ENCODE assay signal across 27 cellular contexts in the genomic region with DNA sequence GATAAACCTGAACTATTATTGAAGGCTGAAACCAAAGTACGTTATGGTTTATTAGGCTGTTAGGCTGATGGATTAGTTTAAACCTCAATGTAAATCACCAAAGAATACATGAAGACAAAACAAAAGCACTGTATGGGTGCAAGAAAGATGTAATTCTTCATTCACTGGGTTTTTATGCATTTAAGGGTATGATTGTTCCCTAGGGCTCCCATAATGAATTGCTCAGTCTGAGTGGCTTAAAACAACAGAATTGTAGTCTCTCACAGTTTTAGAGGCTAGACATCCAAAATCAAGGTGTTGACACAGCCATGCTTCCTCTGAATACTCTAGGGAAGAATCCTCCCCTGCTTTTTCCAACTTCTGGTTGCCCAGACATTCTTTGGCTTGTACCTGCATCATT.
"Had no signal": no experiment of that assay in that cellular context is flagged by ENCODE, and none has a peak within 500 bp of the region (broad histone marks: within the 10 kb centered on the region; RNA-seq: fewer than 3 reads in every experiment).

No MANE protein-coding gene starts in this region.

- H3K9me3 ChIP-seq: ascending aorta had no signal

- H3K4me3 ChIP-seq: ascending aorta, cardiac muscle cell had no signal

- H3K36me3 ChIP-seq: ascending aorta, cardiac muscle cell had no signal

- H3K4me1 ChIP-seq: ascending aorta had no signal

- DNase-seq: activated B cell treated with CpG ODN at 0.5 μM for 24 hours; activated CD4-positive, alpha-beta memory T cell treated with anti-CD3 and anti-CD28 coated beads, Interleukin-2, amount 10 ng/mL, durations not matched to agents 7 days and 5 days; activated CD4-positive, alpha-beta T cell treated with anti-CD3 and anti-CD28 coated beads for 4 hours; activated CD4-positive, alpha-beta T cell treated with anti-CD3 and anti-CD28 coated beads, Interleukin-2, amount 10 ng/mL, durations not matched to agents 24 days and 14 days; activated CD4-positive, alpha-beta T cell treated with anti-CD3 and anti-CD28 coated beads, Interleukin-2, amount 50 U/mL, for 1 hour; activated CD4-positive, alpha-beta T cell treated with anti-CD3 and anti-CD28 coated beads, Interleukin-2, amount 50 U/mL, for 48 hours; activated CD4-positive, CD25-positive, alpha-beta regulatory T cell treated with anti-CD3 and anti-CD28 coated beads, Interleukin-2, amount 50 U/mL, for 72 hours; activated CD8-positive, alpha-beta memory T cell treated with anti-CD3 and anti-CD28 coated beads for 24 hours; activated CD8-positive, alpha-beta memory T cell treated with anti-CD3 and anti-CD28 coated beads, Interleukin-2, amount 10 ng/mL, durations not matched to agents 7 days and 5 days; activated CD8-positive, alpha-beta memory T cell treated with anti-CD3 and anti-CD28 coated beads, Interleukin-2, amount 50 U/mL, for 48 hours; activated CD8-positive, alpha-beta T cell treated with anti-CD3 and anti-CD28 coated beads, Interleukin-2, amount 10 ng/mL, durations not matched to agents 7 days and 5 days; activated effector memory CD4-positive, alpha-beta T cell treated with Interleukin-2 at 50 U/mL for 16 hours; activated gamma-delta T cell; activated naive CD4-positive, alpha-beta T cell treated with anti-CD3 and anti-CD28 coated beads, Interleukin-2, amount 10 ng/mL, durations not matched to agents 7 days and 5 days; activated naive CD4-positive, alpha-beta T cell treated with Interleukin-2 at 50 U/mL for 16 hours; activated naive CD8-positive, alpha-beta T cell treated with anti-CD3 and anti-CD28 coated beads, Interleukin-2, amount 10 ng/mL, durations not matched to agents 7 days and 5 days; activated naive CD8-positive, alpha-beta T cell treated with anti-CD3 and anti-CD28 coated beads, Interleukin-2, amount 50 U/mL, for 24 hours; activated T-cell treated with anti-CD3 and anti-CD28 coated beads, Interleukin-2, amount 50 U/mL, for 24 hours; activated T-cell treated with anti-CD3 and anti-CD28 coated beads, Interleukin-2, amount 50 U/mL, for 48 hours; amygdala; anterior cingulate cortex; central memory CD4-positive, alpha-beta T cell; T-helper 2 cell; T-helper 9 cell had no signal

- H3K27ac ChIP-seq: ascending aorta, cardiac muscle cell, VCaP had no signal

- H3K27me3 ChIP-seq: ascending aorta, cardiac muscle cell had no signal

- ATAC-seq: activated CD8-positive, alpha-beta memory T cell treated with anti-CD3 and anti-CD28 coated beads, Interleukin-2, amount 10 ng/mL, durations not matched to agents 7 days and 5 days; activated CD8-positive, alpha-beta T cell treated with anti-CD3 and anti-CD28 coated beads, Interleukin-2, amount 10 ng/mL, durations not matched to agents 7 days and 5 days; activated naive CD8-positive, alpha-beta T cell treated with anti-CD3 and anti-CD28 coated beads, Interleukin-2, amount 50 U/mL, for 24 hours had no signal
